In genomic region chr16:974606-975312, GRCh38 we compare ENCODE assay signal across 14 cellular contexts. TPM values are rescaled to one million over a fixed set of nuclear protein-coding genes. Genes with fewer than 3 reads are reported as not detected.
DNase-seq lines count a peak whose midpoint lies in the region; ATAC-seq lines count a peak whose summit lies in the region.
"Had no signal": no experiment of that assay in that cellular context is flagged by ENCODE, and none has a peak within 500 bp of the region (broad histone marks: within the 10 kb centered on the region; RNA-seq: fewer than 3 reads in every experiment).

No MANE protein-coding gene starts in this region.

- no peak for ATAC-seq in GM21423 (IDR thresholded peaks at IDR 0.05; ENCODE audit: unreplicated experiment)
- ATAC-seq in activated naive CD4-positive, alpha-beta T cell treated with anti-CD3 and anti-CD28 coated beads, Interleukin-2, amount 50 U/mL, for 72 hours, result no peak
- ATAC-seq: stimulated activated naive CD8-positive, alpha-beta T cell treated with anti-CD3 and anti-CD28 coated beads, Interleukin-15, Interleukin-2, amounts not matched to agents 100 U/mL and 50 U/mL, for 24 hours had no signal

- no peaks in the 10 kb centered on the region for H3K36me3 Mint-ChIP-seq in activated naive CD4-positive, alpha-beta T cell treated with anti-CD3 and anti-CD28 coated beads, Interleukin-2, amount 50 U/mL, for 72 hours

- H3K27ac Mint-ChIP-seq in activated naive CD4-positive, alpha-beta T cell treated with anti-CD3 and anti-CD28 coated beads, Interleukin-2, amount 50 U/mL, for 72 hours, result no peak overlapping the region

- peak in 9 of 14 donors; percentile 32 to 66 (median 56) for DNase-seq in C1 segment of cervical spinal cord (lab: John Stamatoyannopoulos, UW)
- DNase-seq in NCI-H2171 treated with DMSO at 0.1 percent for 48 hours (lab: John Stamatoyannopoulos, UW), result peak; percentile 75
- DNase-seq in globus pallidus (ENCODE audit: low spot score), result peak; percentile 72
- DNase-seq in renal cortical epithelial cell (ENCODE audit: low read depth), result peak; percentile 36
- no peak for DNase-seq in activated naive CD4-positive, alpha-beta T cell treated with anti-CD3 and anti-CD28 coated beads, Interleukin-2, amount 50 U/mL, for 72 hours (ENCODE audit: low spot score in 2 of 2)
- DNase-seq in SIG-M5 treated with dmso at 0.1 percent for 504 hours (lab: John Stamatoyannopoulos, UW; ENCODE audit: unreplicated experiment), result no peak
- no peak for DNase-seq in occipital lobe (lab: John Stamatoyannopoulos, UW)
- DNase-seq: AML-193; midbrain; NCI-H1930; NCI-H524 treated with DMSO at 0.1 percent for 48 hours; OCI-M1; stimulated activated naive CD8-positive, alpha-beta T cell treated with anti-CD3 and anti-CD28 coated beads, Interleukin-15, Interleukin-2, amounts not matched to agents 100 U/mL and 50 U/mL, for 24 hours had no signal

- H3K9me3 Mint-ChIP-seq in activated naive CD4-positive, alpha-beta T cell treated with anti-CD3 and anti-CD28 coated beads, Interleukin-2, amount 50 U/mL, for 72 hours, result no peaks in the 10 kb centered on the region

RNA-seq across cellular contexts. Expression of gene LMF1, which starts 4.0 kb away (rescaled TPM):
- total RNA-seq in renal cortical epithelial cell (12.7 and 27.6 TPM in 2 replicates), occipital lobe (9.4 TPM)
- total RNA-seq in activated naive CD4-positive, alpha-beta T cell treated with anti-CD3 and anti-CD28 coated beads, Interleukin-2, amount 50 U/mL, for 72 hours, result 10 to 100 TPM; 13.0 to 19.1 TPM

RNA-seq across cellular contexts. Expression of gene SOX8, which starts 6.8 kb away (rescaled TPM):
- total RNA-seq in renal cortical epithelial cell, result 0.20 TPM in 1 of 2 replicates, not detected in the other
- 1 to 10 TPM in 1 of 2 donors, under 1 TPM in 1; 0.43 to 5.9 TPM for total RNA-seq in activated naive CD4-positive, alpha-beta T cell treated with anti-CD3 and anti-CD28 coated beads, Interleukin-2, amount 50 U/mL, for 72 hours
- total RNA-seq in occipital lobe, result 20.1 TPM

Comparison
In these comparisons a context has a peak if more than half of its experiments do, and no peak if none do; other contexts are left out.
1. DNase-seq: peak in C1 segment of cervical spinal cord (9 of 14), NCI-H2171 treated with DMSO at 0.1 percent for 48 hours (single experiment), globus pallidus (single experiment) and renal cortical epithelial cell (single experiment); none in activated naive CD4-positive, alpha-beta T cell treated with anti-CD3 and anti-CD28 coated beads, Interleukin-2, amount 50 U/mL, for 72 hours (0 of 2), SIG-M5 treated with dmso at 0.1 percent for 504 hours (single experiment) and occipital lobe (single experiment).